22 cellular contexts compared by ENCODE assay signal in the genomic region with DNA sequence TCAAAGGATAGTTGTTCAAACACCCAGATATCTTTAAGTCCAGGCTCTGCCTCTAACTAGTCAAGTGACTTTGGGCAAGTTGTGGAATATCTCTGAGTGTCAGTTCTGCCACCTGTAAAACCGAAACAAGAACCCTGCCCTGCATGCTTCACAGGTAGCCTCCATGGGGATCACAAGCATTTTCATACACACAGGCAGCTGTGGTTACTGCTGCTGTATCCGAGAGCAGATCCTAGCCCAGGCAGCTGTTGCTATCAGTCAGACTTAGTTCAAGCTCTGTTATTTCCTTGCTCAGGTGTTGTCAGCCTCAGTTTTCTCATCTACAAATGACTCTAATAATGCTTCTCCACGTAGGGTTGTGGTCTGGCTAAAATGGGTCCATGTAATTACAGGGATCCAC. TPM values are rescaled to one million over a fixed set of nuclear protein-coding genes. Genes with fewer than 3 reads are reported as not detected.
"Had no signal": no experiment of that assay in that cellular context is flagged by ENCODE, and none has a peak within 500 bp of the region (broad histone marks: within the 10 kb centered on the region; RNA-seq: fewer than 3 reads in every experiment).

No MANE protein-coding gene starts in this region.

- H3K4me1 ChIP-seq: pancreas, prostate gland, suprapubic skin had no signal

- ATAC-seq: mucosa of descending colon, pancreas, right cardiac atrium, sciatic nerve, upper lobe of right lung had no signal

- H3K9me3 ChIP-seq: mucosa of descending colon, pancreas, prostate gland, suprapubic skin, upper lobe of right lung had no signal

- FAIRE-seq: pancreas, small intestine had no signal

- H3K27me3 ChIP-seq: pancreas, tibial artery, upper lobe of right lung had no signal

- H3K36me3 ChIP-seq: left ventricle myocardium inferior, pancreas, prostate gland, spleen, suprapubic skin, thoracic aorta, tibial artery, upper lobe of right lung had no signal

- H3K27ac ChIP-seq: left ventricle myocardium inferior, pancreas, prostate gland, spleen, suprapubic skin, thoracic aorta, tibial artery, upper lobe of right lung had no signal

- H3K4me3 ChIP-seq: left ventricle myocardium inferior, lung, mucosa of descending colon, pancreas, prostate gland, spleen, suprapubic skin, thoracic aorta, tibial artery, upper lobe of right lung had no signal

- DNase-seq: islet precursor cell; left ventricle myocardium inferior; midbrain; mucosa of descending colon; naive thymus-derived CD8-positive, alpha-beta T cell; nucleus accumbens; pancreas; retina; right cardiac atrium; small intestine; spleen; stimulated activated CD4-positive, alpha-beta T cell treated with anti-CD3 and anti-CD28 coated beads, Interleukin-4, amount 100 ng/mL, for 24 hours; stimulated activated naive CD4-positive, alpha-beta T cell; tibial artery; trophoblast cell; upper lobe of right lung had no signal

RNA-seq across cellular contexts. Expression of a gene that starts 6.5 kb away (rescaled TPM):
- total RNA-seq: naive thymus-derived CD8-positive, alpha-beta T cell; neural crest cell had no signal
